In genomic region chr1:38858833-38859560, GRCh38 we compare ENCODE assay signal across 8 cellular contexts. TPM values are rescaled to one million over a fixed set of nuclear protein-coding genes. Genes with fewer than 3 reads are reported as not detected.
DNase-seq lines count a peak whose midpoint lies in the region; ATAC-seq and TF ChIP-seq lines count a peak whose summit lies in the region.

No MANE protein-coding gene starts in this region.

- H2AFZ ChIP-seq in osteoblast (ENCODE audit: low read length), result peak overlapping the region; percentile 81

- H3K27ac ChIP-seq in Peyer's patch (peak overlapping the region; percentile 89 to 97 (median 94)), osteoblast (ENCODE audit: low read depth, low read length) (peak overlapping the region; percentile 77), upper lobe of right lung (peak overlapping the region; percentile 82)

- no peaks in the 10 kb centered on the region for H3K9me3 Mint-ChIP-seq in activated naive CD4-positive, alpha-beta T cell treated with anti-CD3 and anti-CD28 coated beads, Interleukin-2, amount 10 ng/mL, durations not matched to agents 7 days and 5 days

- peak in 1 of 2 donors; percentile 30 for TF ChIP-seq POLR2A in Peyer's patch (IDR thresholded peaks at IDR 0.05)

- H3K4me1 Mint-ChIP-seq in activated naive CD4-positive, alpha-beta T cell treated with anti-CD3 and anti-CD28 coated beads, Interleukin-2, amount 10 ng/mL, durations not matched to agents 7 days and 5 days, result peaks cover 43% of the 10 kb centered on the region

- H3K27ac Mint-ChIP-seq in activated naive CD4-positive, alpha-beta T cell treated with anti-CD3 and anti-CD28 coated beads, Interleukin-2, amount 10 ng/mL, durations not matched to agents 7 days and 5 days, result peak overlapping the region; percentile 88

- H3K4me1 ChIP-seq in BE2C (no peaks in the 10 kb centered on the region), Peyer's patch (peaks cover 0 to 27% (median 20%) of the 10 kb centered on the region in 4 donors), osteoblast (ENCODE audit: insufficient read depth, low read length) (peaks cover 17% of the 10 kb centered on the region), upper lobe of right lung (peaks cover 44% of the 10 kb centered on the region)

- H3K4me3 Mint-ChIP-seq in activated naive CD4-positive, alpha-beta T cell treated with anti-CD3 and anti-CD28 coated beads, Interleukin-2, amount 10 ng/mL, durations not matched to agents 7 days and 5 days, result peak overlapping the region; percentile 87

- CTCF ChIA-PET in activated naive CD4-positive, alpha-beta T cell treated with anti-CD3 and anti-CD28 coated beads, Interleukin-2, amount 10 ng/mL, durations not matched to agents 7 days and 5 days (lab: Charles Lee), result interaction anchor here (0.6 kb wide), 1 partner anchor 395 kb away, joined by 3 read pairs; no protein-coding TSS in a partner anchor

- intact Hi-C loops in Right ventricle myocardium inferior (cut with DNase I) (loop anchor here (5.0 kb wide), 1 partner anchor 133 kb away; the partner anchor contains the start of gene AKIRIN1), upper lobe of right lung (cut with DNase I) (no loop called here)

- no peaks in the 10 kb centered on the region for H3K9me3 ChIP-seq in BE2C
- no peaks in the 10 kb centered on the region for H3K9me3 ChIP-seq in Peyer's patch
- H3K9me3 ChIP-seq in osteoblast (ENCODE audit: low read depth, low read length), result no peaks in the 10 kb centered on the region
- no peaks in the 10 kb centered on the region for H3K9me3 ChIP-seq in upper lobe of right lung

- peak overlapping the region; percentile 75 for H3K4me3 ChIP-seq in BE2C (ENCODE audit: low read depth, low read length)
- peak overlapping the region; percentile 76 to 97 (median 94) for H3K4me3 ChIP-seq in Peyer's patch
- H3K4me3 ChIP-seq in osteoblast (ENCODE audit: insufficient read depth, low read length), result peak overlapping the region; percentile 80
- H3K4me3 ChIP-seq in upper lobe of right lung, result peak overlapping the region; percentile 92

- no peaks in the 10 kb centered on the region for H3K27me3 ChIP-seq in BE2C
- H3K27me3 ChIP-seq in Peyer's patch, result no peaks in the 10 kb centered on the region
- no peaks in the 10 kb centered on the region for H3K27me3 ChIP-seq in osteoblast (ENCODE audit: insufficient read depth, low read length)
- H3K27me3 ChIP-seq in upper lobe of right lung, result no peaks in the 10 kb centered on the region

- peaks cover 19% of the 10 kb centered on the region for H4K20me1 ChIP-seq in osteoblast (ENCODE audit: insufficient read depth, low read length)

- no peaks in the 10 kb centered on the region for H3K27me3 Mint-ChIP-seq in activated naive CD4-positive, alpha-beta T cell treated with anti-CD3 and anti-CD28 coated beads, Interleukin-2, amount 10 ng/mL, durations not matched to agents 7 days and 5 days

- TF ChIP-seq CTCF in BE2C (IDR thresholded peaks at IDR 0.05; ENCODE audit: low read depth, low read length) (no peak), Peyer's patch (IDR thresholded peaks at IDR 0.05) (no peak), osteoblast (IDR thresholded peaks at IDR 0.05; ENCODE audit: extremely low read depth, low read depth, low read length) (no peak), upper lobe of right lung (IDR thresholded peaks at IDR 0.05) (no peak)

- DNase-seq in BE2C, result peak; percentile 12
- DNase-seq in Peyer's patch, result peak; percentile 64 to 87 (median 86)
- peak; percentile 75 for DNase-seq in activated naive CD4-positive, alpha-beta T cell treated with anti-CD3 and anti-CD28 coated beads, Interleukin-2, amount 10 ng/mL, durations not matched to agents 7 days and 5 days
- DNase-seq in Right ventricle myocardium inferior (ENCODE audit: missing footprints), result peak; percentile 86
- DNase-seq in osteoblast (ENCODE audit: insufficient read length, low spot score, missing footprints), result peak; percentile 92
- DNase-seq in upper lobe of right lung, result peak; percentile 87

- H3K36me3 ChIP-seq in BE2C (no peaks in the 10 kb centered on the region), Peyer's patch (peaks cover 0 to 22% (median 0%) of the 10 kb centered on the region in 3 donors), osteoblast (ENCODE audit: insufficient read depth, low read length) (peaks cover 18% of the 10 kb centered on the region), upper lobe of right lung (peaks cover 29% of the 10 kb centered on the region)

- H3K79me2 ChIP-seq in osteoblast (ENCODE audit: insufficient read depth, low read length), result peaks cover 90% of the 10 kb centered on the region

- ATAC-seq in GM19043 (IDR thresholded peaks at IDR 0.05; ENCODE audit: low read depth, unreplicated experiment), result peak; percentile 34
- peak; percentile 26 for ATAC-seq in HG03280 (IDR thresholded peaks at IDR 0.05; ENCODE audit: unreplicated experiment)
- ATAC-seq in Right ventricle myocardium inferior, result peak; percentile 13
- ATAC-seq in upper lobe of right lung, result peak; percentile 59

- peak overlapping the region; percentile 94 for H3K4me2 ChIP-seq in osteoblast (ENCODE audit: insufficient read depth, low read length)

- peaks cover 42% of the 10 kb centered on the region for H3K36me3 Mint-ChIP-seq in activated naive CD4-positive, alpha-beta T cell treated with anti-CD3 and anti-CD28 coated beads, Interleukin-2, amount 10 ng/mL, durations not matched to agents 7 days and 5 days

RNA-seq across cellular contexts. Expression of gene RRAGC, which starts 0.6 kb away (rescaled TPM):
- polyA plus RNA-seq in BE2C (2012; ENCODE audit: insufficient read depth, insufficient read length, low read depth), result 14.0 TPM
- total RNA-seq in Peyer's patch (10 to 100 TPM in 3 of 4 donors, 1 to 10 TPM in 1; 9.9 to 23.3 (median 13.8) TPM), Right ventricle myocardium inferior (24.6 TPM), osteoblast (57.9 and 64.5 TPM in 2 replicates), upper lobe of right lung (32.7 TPM)

RNA-seq across cellular contexts. Expression of gene MYCBP, which starts 14.2 kb away (rescaled TPM):
- 7.1 TPM for polyA plus RNA-seq in BE2C (2012; ENCODE audit: insufficient read depth, insufficient read length, low read depth)
- total RNA-seq in Peyer's patch (10 to 100 TPM; 11.8 to 25.9 (median 14.8) TPM), Right ventricle myocardium inferior (16.8 TPM), osteoblast (2.1 and 2.5 TPM in 2 replicates), upper lobe of right lung (12.9 TPM)

RNA-seq across cellular contexts. Expression of gene GJA9, which starts 22.4 kb away (rescaled TPM):
- polyA plus RNA-seq in BE2C (2012; ENCODE audit: insufficient read depth, insufficient read length, low read depth), result not detected
- total RNA-seq in Peyer's patch (not detected), Right ventricle myocardium inferior (not detected), osteoblast (not detected in 2 replicates), upper lobe of right lung (not detected)

Comparison
In these comparisons a context has a peak if more than half of its experiments do, and no peak if none do; other contexts are left out.
1. Peak in every context shown above with its lines: DNase-seq, ATAC-seq, H3K4me3 ChIP-seq and H3K27ac ChIP-seq.
2. DNase-seq: peak in every context shown above with its lines; median percentile 92 in osteoblast; 87 in upper lobe of right lung; 86 in Peyer's patch; 86 in Right ventricle myocardium inferior; 75 in activated naive CD4-positive, alpha-beta T cell treated with anti-CD3 and anti-CD28 coated beads, Interleukin-2, amount 10 ng/mL, durations not matched to agents 7 days and 5 days; 12 in BE2C.